In genomic region chr12:30788754-30789153, GRCh38 we compare ENCODE assay signal across 28 cellular contexts.
"Had no signal": no experiment of that assay in that cellular context is flagged by ENCODE, and none has a peak within 500 bp of the region (broad histone marks: within the 10 kb centered on the region; RNA-seq: fewer than 3 reads in every experiment).

No MANE protein-coding gene starts in this region.

- H3K4me3 ChIP-seq: stomach, suprapubic skin, testis, thoracic aorta, thyroid gland, tibial artery, tibial nerve, transverse colon, upper lobe of left lung, upper lobe of right lung, uterus, vagina had no signal

- H3K4me3 Mint-ChIP-seq: stimulated activated effector memory CD8-positive, alpha-beta T cell treated with anti-CD3 and anti-CD28 coated beads, Interleukin-12 subunit alpha, Interleukin-12 subunit beta, amount 100 ng/mL, for 72 hours; stimulated activated memory B cell treated with anti-CD40 and anti-IgM and Interleukin-4, amounts not matched to agents 10 μg/mL and 1 μg/mL and 100 μg/mL, for 72 hours; stimulated activated naive B cell treated with anti-CD40 and anti-IgM and Interleukin-4, amounts not matched to agents 10 μg/mL and 1 μg/mL and 100 μg/mL, for 72 hours; stimulated activated naive CD8-positive, alpha-beta T cell treated with anti-CD3 and anti-CD28 coated beads, Interleukin-15, amount 100 ng/mL, for 72 hours; stimulated activated naive CD8-positive, alpha-beta T cell treated with anti-CD3 and anti-CD28 coated beads, Interleukin-15, Interleukin-2, amounts not matched to agents 100 ng/mL and 50 ng/mL, for 24 hours; type B pancreatic cell had no signal

- H3K4me1 ChIP-seq: stomach, suprapubic skin, testis, thyroid gland, tibial artery, transverse colon, upper lobe of left lung, upper lobe of right lung, uterus, vagina had no signal

- H3K27ac Mint-ChIP-seq: stimulated activated effector memory CD8-positive, alpha-beta T cell treated with anti-CD3 and anti-CD28 coated beads, Interleukin-12 subunit alpha, Interleukin-12 subunit beta, amount 100 ng/mL, for 72 hours; stimulated activated memory B cell treated with anti-CD40 and anti-IgM and Interleukin-4, amounts not matched to agents 10 μg/mL and 1 μg/mL and 100 μg/mL, for 72 hours; stimulated activated naive B cell treated with anti-CD40 and anti-IgM and Interleukin-4, amounts not matched to agents 10 μg/mL and 1 μg/mL and 100 μg/mL, for 72 hours; stimulated activated naive CD8-positive, alpha-beta T cell treated with anti-CD3 and anti-CD28 coated beads, Interleukin-15, amount 100 ng/mL, for 72 hours; stimulated activated naive CD8-positive, alpha-beta T cell treated with anti-CD3 and anti-CD28 coated beads, Interleukin-15, Interleukin-2, amounts not matched to agents 100 ng/mL and 50 ng/mL, for 24 hours; type B pancreatic cell had no signal

- DNase-seq: stimulated activated CD4-positive, alpha-beta T cell treated with anti-CD3 and anti-CD28 coated beads, Interleukin-2, amount 100 ng/mL, for 48 hours; stimulated activated CD4-positive, alpha-beta T cell treated with anti-CD3 and anti-CD28 coated beads, Interleukin-4, amount 100 ng/mL, for 1 hour; stimulated activated CD4-positive, alpha-beta T cell treated with anti-CD3 and anti-CD28 coated beads, Interleukin-4, amount 100 ng/mL, for 24 hours; stimulated activated CD4-positive, alpha-beta T cell treated with anti-CD3 and anti-CD28 coated beads, Interleukin-4, amount 100 ng/mL, for 4 hours; stimulated activated CD8-positive, alpha-beta memory T cell treated with anti-CD3 and anti-CD28 coated beads, Interleukin-4, amount 100 ng/mL, for 48 hours; stimulated activated naive B cell treated with anti-CD40 and anti-IgM and Interleukin-4, amounts not matched to agents 10 μg/mL and 1 μg/mL and 100 μg/mL, for 72 hours; stimulated activated naive CD4-positive, alpha-beta T cell; stimulated activated naive CD4-positive, alpha-beta T cell treated with Interleukin-2 at 50 U/mL for 16 hours; stimulated activated naive CD8-positive, alpha-beta T cell treated with anti-CD3 and anti-CD28 coated beads, Interleukin-15, amount 100 ng/mL, for 72 hours; stimulated activated naive CD8-positive, alpha-beta T cell treated with anti-CD3 and anti-CD28 coated beads, Interleukin-15, Interleukin-2, amounts not matched to agents 100 U/mL and 50 U/mL, for 24 hours; stomach; substantia nigra; testis; thyroid gland; tibial artery; transverse colon; trophoblast cell; upper lobe of left lung; upper lobe of right lung; uterus had no signal

- H3K9me3 ChIP-seq: suprapubic skin, testis, thoracic aorta, thyroid gland, tibial artery, tibial nerve, transverse colon, upper lobe of left lung, upper lobe of right lung, uterus, vagina had no signal

- H3K27ac ChIP-seq: stomach, suprapubic skin, testis, thoracic aorta, thyroid gland, tibial artery, tibial nerve, transverse colon, upper lobe of left lung, upper lobe of right lung, uterus, vagina had no signal

- H3K36me3 ChIP-seq: stomach, suprapubic skin, thoracic aorta, thyroid gland, tibial artery, tibial nerve, transverse colon, upper lobe of left lung, upper lobe of right lung, uterus, vagina had no signal

- ATAC-seq: stimulated activated effector memory CD8-positive, alpha-beta T cell treated with anti-CD3 and anti-CD28 coated beads, Interleukin-12 subunit alpha, Interleukin-12 subunit beta, amount 100 ng/mL, for 72 hours; stimulated activated memory B cell treated with anti-CD40 and anti-IgM and Interleukin-4, amounts not matched to agents 10 μg/mL and 1 μg/mL and 100 μg/mL, for 72 hours; stimulated activated naive B cell treated with anti-CD40 and anti-IgM and Interleukin-4, amounts not matched to agents 10 μg/mL and 1 μg/mL and 100 μg/mL, for 72 hours; stimulated activated naive CD8-positive, alpha-beta T cell treated with anti-CD3 and anti-CD28 coated beads, Interleukin-15, amount 100 ng/mL, for 72 hours; stimulated activated naive CD8-positive, alpha-beta T cell treated with anti-CD3 and anti-CD28 coated beads, Interleukin-15, Interleukin-2, amounts not matched to agents 100 U/mL and 50 U/mL, for 24 hours; upper lobe of right lung had no signal

- H3K36me3 Mint-ChIP-seq: stimulated activated effector memory CD8-positive, alpha-beta T cell treated with anti-CD3 and anti-CD28 coated beads, Interleukin-12 subunit alpha, Interleukin-12 subunit beta, amount 100 ng/mL, for 72 hours; stimulated activated memory B cell treated with anti-CD40 and anti-IgM and Interleukin-4, amounts not matched to agents 10 μg/mL and 1 μg/mL and 100 μg/mL, for 72 hours; stimulated activated naive B cell treated with anti-CD40 and anti-IgM and Interleukin-4, amounts not matched to agents 10 μg/mL and 1 μg/mL and 100 μg/mL, for 72 hours had no signal

- H3K4me1 Mint-ChIP-seq: stimulated activated effector memory CD8-positive, alpha-beta T cell treated with anti-CD3 and anti-CD28 coated beads, Interleukin-12 subunit alpha, Interleukin-12 subunit beta, amount 100 ng/mL, for 72 hours; stimulated activated memory B cell treated with anti-CD40 and anti-IgM and Interleukin-4, amounts not matched to agents 10 μg/mL and 1 μg/mL and 100 μg/mL, for 72 hours; stimulated activated naive B cell treated with anti-CD40 and anti-IgM and Interleukin-4, amounts not matched to agents 10 μg/mL and 1 μg/mL and 100 μg/mL, for 72 hours; stimulated activated naive CD8-positive, alpha-beta T cell treated with anti-CD3 and anti-CD28 coated beads, Interleukin-15, amount 100 ng/mL, for 72 hours had no signal

- H3K27me3 ChIP-seq: stomach, suprapubic skin, testis, thyroid gland, tibial artery, tibial nerve, transverse colon, upper lobe of left lung, upper lobe of right lung, uterus, vagina had no signal

- H3K9me3 Mint-ChIP-seq: stimulated activated effector memory CD8-positive, alpha-beta T cell treated with anti-CD3 and anti-CD28 coated beads, Interleukin-12 subunit alpha, Interleukin-12 subunit beta, amount 100 ng/mL, for 72 hours; stimulated activated memory B cell treated with anti-CD40 and anti-IgM and Interleukin-4, amounts not matched to agents 10 μg/mL and 1 μg/mL and 100 μg/mL, for 72 hours; stimulated activated naive CD8-positive, alpha-beta T cell treated with anti-CD3 and anti-CD28 coated beads, Interleukin-15, amount 100 ng/mL, for 72 hours; stimulated activated naive CD8-positive, alpha-beta T cell treated with anti-CD3 and anti-CD28 coated beads, Interleukin-15, Interleukin-2, amounts not matched to agents 100 ng/mL and 50 ng/mL, for 24 hours had no signal
